1 cellular context compared by ENCODE assay signal in the genomic region with DNA sequence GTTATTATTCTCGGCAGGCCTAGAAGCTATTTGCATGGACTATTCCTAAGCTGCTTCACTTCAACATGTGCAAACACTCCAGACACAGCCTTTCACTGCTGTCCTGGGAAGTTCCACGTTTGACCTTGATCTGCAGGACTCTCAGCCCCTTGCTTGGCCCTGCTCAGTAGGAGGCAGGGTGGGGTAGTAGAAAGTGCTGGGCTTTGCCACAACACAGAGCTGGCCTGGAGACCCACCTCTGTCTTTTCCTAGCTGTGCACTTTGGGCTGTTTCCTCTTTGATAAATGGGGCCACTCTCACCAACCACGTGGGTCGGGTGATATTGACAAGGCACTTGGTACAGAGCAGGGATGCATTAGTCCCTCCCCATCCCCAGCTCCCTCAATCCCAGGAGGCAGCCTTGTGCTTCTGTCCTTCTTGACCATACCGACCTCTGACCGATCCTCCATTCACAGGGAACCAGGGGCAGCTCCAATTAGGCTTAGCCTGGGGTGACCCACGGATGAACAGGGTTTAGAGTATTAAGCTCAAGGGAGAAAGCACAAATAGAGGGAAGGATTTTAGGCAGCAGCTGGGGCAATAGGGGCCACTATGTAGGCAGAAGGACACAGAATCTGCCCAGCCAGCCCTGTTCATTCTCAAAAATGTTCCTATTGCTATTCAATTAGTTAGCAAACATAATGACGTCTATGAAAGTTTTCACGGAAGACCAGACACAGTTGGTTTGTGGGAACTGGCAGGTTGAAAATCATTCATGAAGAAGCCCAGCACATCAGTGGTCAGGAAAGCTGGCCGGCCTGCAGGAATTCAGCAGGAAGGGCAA.
TF ChIP-seq lines count a peak whose summit lies in the region.

No MANE protein-coding gene starts in this region.

TF ChIP-seq in HepG2, 621 proteins besides CTCF, POLR2A, EP300 and RAD21 (continued from another document and continues in another):
- TF ChIP-seq USF2 (IDR thresholded peaks at IDR 0.05; ENCODE audit: low read depth, low read length) (peak; percentile 11; the same call in 1 of the 2 replicates), USF2 (CRISPR knock-in tag; IDR thresholded peaks at IDR 0.05; ENCODE audit: borderline replicate concordance) (peak; percentile 22; the same call in 1 of the 2 replicates), IKZF4 (CRISPR knock-in tag; IDR thresholded peaks at IDR 0.05; ENCODE audit: borderline replicate concordance, low read depth, not compliant biosample characterization) (no peak), MBNL3 (CRISPR knock-in tag; conservative IDR thresholded peaks at IDR 0.05) (no peak), ZNF136 (CRISPR knock-in tag; IDR thresholded peaks at IDR 0.05; ENCODE audit: low read depth) (0 out of 2 replicates have a peak, but pooled peaks have one; percentile 77), ZNF296 (CRISPR knock-in tag; conservative IDR thresholded peaks at IDR 0.05) (no peak), FOSL2 (CRISPR knock-in tag; IDR thresholded peaks at IDR 0.05) (0 out of 2 replicates have a peak, but pooled peaks have one; percentile 21), NKX3-1 (CRISPR knock-in tag; IDR thresholded peaks at IDR 0.05) (no peak), ZC3H4 (CRISPR knock-in tag; IDR thresholded peaks at IDR 0.05; ENCODE audit: borderline replicate concordance) (no peak), ZSCAN31 (CRISPR knock-in tag; IDR thresholded peaks at IDR 0.05; ENCODE audit: low read depth) (no peak), HNRNPUL1 (IDR thresholded peaks at IDR 0.05; ENCODE audit: low read depth, low read length) (no peak), GABPA (IDR thresholded peaks at IDR 0.05; ENCODE audit: low read depth, low read length) (no peak), GABPA (CRISPR knock-in tag; IDR thresholded peaks at IDR 0.05; ENCODE audit: low read depth) (no peak), FOXK1 (CRISPR knock-in tag; IDR thresholded peaks at IDR 0.05; ENCODE audit: borderline replicate concordance, low read depth) (peak; percentile 29; the same call in 1 of the 2 replicates), ZNF83 (CRISPR knock-in tag; IDR thresholded peaks at IDR 0.05; ENCODE audit: borderline replicate concordance) (no peak), NONO (IDR thresholded peaks at IDR 0.05) (no peak), NONO (CRISPR knock-in tag; conservative IDR thresholded peaks at IDR 0.05) (0 out of 2 replicates have a peak, but pooled peaks have one; percentile 44), SNRNP70 (IDR thresholded peaks at IDR 0.05; ENCODE audit: low read depth, low read length) (no peak), RCOR2 (CRISPR knock-in tag; IDR thresholded peaks at IDR 0.05) (0 out of 2 replicates have a peak, but pooled peaks have one; percentile 58), TFDP2 (CRISPR knock-in tag; IDR thresholded peaks at IDR 0.05) (peak; percentile 30; the same call in 1 of the 2 replicates), ZNF556 (CRISPR knock-in tag; IDR thresholded peaks at IDR 0.05; ENCODE audit: borderline replicate concordance) (peak; percentile 10; the same call in 1 of the 2 replicates), HNRNPLL (IDR thresholded peaks at IDR 0.05; ENCODE audit: low read depth, low read length, poor library complexity, severe bottlenecking) (no peak), AHR (CRISPR knock-in tag; IDR thresholded peaks at IDR 0.05) (no peak), ZNF460 (CRISPR knock-in tag; IDR thresholded peaks at IDR 0.05; ENCODE audit: borderline replicate concordance) (no peak), GATAD1 (CRISPR knock-in tag; IDR thresholded peaks at IDR 0.05) (no peak), ZNF12 (CRISPR knock-in tag; IDR thresholded peaks at IDR 0.05) (no peak), ZNF354B (CRISPR knock-in tag; IDR thresholded peaks at IDR 0.05) (no peak), PAF1 (CRISPR knock-in tag; IDR thresholded peaks at IDR 0.05) (no peak), TCF7L2 (IDR thresholded peaks at IDR 0.05; ENCODE audit: low read depth, low read length) (no peak), ZNF629 (CRISPR knock-in tag; conservative IDR thresholded peaks at IDR 0.05) (peak; percentile 29; the same call in 1 of the 2 replicates), MYNN (CRISPR knock-in tag; IDR thresholded peaks at IDR 0.05; ENCODE audit: low read depth) (no peak), DR1 (CRISPR knock-in tag; IDR thresholded peaks at IDR 0.05) (peak; percentile 20; the same call in 1 of the 2 replicates), ZNF547 (CRISPR knock-in tag; IDR thresholded peaks at IDR 0.05) (no peak), ATF2 (CRISPR knock-in tag; IDR thresholded peaks at IDR 0.05) (peak; percentile 64), MYC (CRISPR knock-in tag; IDR thresholded peaks at IDR 0.05; ENCODE audit: borderline replicate concordance) (peak; percentile 75; the same call in 1 of the 2 replicates), TARDBP (CRISPR knock-in tag; IDR thresholded peaks at IDR 0.05) (no peak; the same call in 1 of the 2 replicates), TMF1 (CRISPR knock-in tag; IDR thresholded peaks at IDR 0.05; ENCODE audit: low read depth) (no peak), BRD4 (CRISPR knock-in tag; IDR thresholded peaks at IDR 0.05) (no peak), KDM6A (CRISPR knock-in tag; IDR thresholded peaks at IDR 0.05; ENCODE audit: low read depth) (peak; percentile 33; the same call in 1 of the 2 replicates), BCL6 (CRISPR knock-in tag; IDR thresholded peaks at IDR 0.05) (peak; percentile 77), SNAPC5 (CRISPR knock-in tag; IDR thresholded peaks at IDR 0.05; ENCODE audit: borderline replicate concordance) (no peak), ARNTL (CRISPR knock-in tag; IDR thresholded peaks at IDR 0.05) (peak; percentile 35; the same call in 1 of the 2 replicates), ZNF549 (CRISPR knock-in tag; IDR thresholded peaks at IDR 0.05) (no peak)
- TF ChIP-seq, protein P1, sequence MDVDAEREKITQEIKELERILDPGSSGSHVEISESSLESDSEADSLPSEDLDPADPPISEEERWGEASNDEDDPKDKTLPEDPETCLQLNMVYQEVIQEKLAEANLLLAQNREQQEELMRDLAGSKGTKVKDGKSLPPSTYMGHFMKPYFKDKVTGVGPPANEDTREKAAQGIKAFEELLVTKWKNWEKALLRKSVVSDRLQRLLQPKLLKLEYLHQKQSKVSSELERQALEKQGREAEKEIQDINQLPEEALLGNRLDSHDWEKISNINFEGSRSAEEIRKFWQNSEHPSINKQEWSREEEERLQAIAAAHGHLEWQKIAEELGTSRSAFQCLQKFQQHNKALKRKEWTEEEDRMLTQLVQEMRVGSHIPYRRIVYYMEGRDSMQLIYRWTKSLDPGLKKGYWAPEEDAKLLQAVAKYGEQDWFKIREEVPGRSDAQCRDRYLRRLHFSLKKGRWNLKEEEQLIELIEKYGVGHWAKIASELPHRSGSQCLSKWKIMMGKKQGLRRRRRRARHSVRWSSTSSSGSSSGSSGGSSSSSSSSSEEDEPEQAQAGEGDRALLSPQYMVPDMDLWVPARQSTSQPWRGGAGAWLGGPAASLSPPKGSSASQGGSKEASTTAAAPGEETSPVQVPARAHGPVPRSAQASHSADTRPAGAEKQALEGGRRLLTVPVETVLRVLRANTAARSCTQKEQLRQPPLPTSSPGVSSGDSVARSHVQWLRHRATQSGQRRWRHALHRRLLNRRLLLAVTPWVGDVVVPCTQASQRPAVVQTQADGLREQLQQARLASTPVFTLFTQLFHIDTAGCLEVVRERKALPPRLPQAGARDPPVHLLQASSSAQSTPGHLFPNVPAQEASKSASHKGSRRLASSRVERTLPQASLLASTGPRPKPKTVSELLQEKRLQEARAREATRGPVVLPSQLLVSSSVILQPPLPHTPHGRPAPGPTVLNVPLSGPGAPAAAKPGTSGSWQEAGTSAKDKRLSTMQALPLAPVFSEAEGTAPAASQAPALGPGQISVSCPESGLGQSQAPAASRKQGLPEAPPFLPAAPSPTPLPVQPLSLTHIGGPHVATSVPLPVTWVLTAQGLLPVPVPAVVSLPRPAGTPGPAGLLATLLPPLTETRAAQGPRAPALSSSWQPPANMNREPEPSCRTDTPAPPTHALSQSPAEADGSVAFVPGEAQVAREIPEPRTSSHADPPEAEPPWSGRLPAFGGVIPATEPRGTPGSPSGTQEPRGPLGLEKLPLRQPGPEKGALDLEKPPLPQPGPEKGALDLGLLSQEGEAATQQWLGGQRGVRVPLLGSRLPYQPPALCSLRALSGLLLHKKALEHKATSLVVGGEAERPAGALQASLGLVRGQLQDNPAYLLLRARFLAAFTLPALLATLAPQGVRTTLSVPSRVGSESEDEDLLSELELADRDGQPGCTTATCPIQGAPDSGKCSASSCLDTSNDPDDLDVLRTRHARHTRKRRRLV (CRISPR knock-in tag; IDR thresholded peaks at IDR 0.05): no peak
- TF ChIP-seq, protein P2, sequence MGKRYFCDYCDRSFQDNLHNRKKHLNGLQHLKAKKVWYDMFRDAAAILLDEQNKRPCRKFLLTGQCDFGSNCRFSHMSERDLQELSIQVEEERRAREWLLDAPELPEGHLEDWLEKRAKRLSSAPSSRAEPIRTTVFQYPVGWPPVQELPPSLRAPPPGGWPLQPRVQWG (CRISPR knock-in tag; IDR thresholded peaks at IDR 0.05; ENCODE audit: borderline replicate concordance, low read depth): no peak
- TF ChIP-seq, protein P3, sequence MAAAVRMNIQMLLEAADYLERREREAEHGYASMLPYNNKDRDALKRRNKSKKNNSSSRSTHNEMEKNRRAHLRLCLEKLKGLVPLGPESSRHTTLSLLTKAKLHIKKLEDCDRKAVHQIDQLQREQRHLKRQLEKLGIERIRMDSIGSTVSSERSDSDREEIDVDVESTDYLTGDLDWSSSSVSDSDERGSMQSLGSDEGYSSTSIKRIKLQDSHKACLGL (CRISPR knock-in tag; IDR thresholded peaks at IDR 0.05): peak; percentile 39; the same call in 1 of the 2 replicates
- TF ChIP-seq, protein P4, sequence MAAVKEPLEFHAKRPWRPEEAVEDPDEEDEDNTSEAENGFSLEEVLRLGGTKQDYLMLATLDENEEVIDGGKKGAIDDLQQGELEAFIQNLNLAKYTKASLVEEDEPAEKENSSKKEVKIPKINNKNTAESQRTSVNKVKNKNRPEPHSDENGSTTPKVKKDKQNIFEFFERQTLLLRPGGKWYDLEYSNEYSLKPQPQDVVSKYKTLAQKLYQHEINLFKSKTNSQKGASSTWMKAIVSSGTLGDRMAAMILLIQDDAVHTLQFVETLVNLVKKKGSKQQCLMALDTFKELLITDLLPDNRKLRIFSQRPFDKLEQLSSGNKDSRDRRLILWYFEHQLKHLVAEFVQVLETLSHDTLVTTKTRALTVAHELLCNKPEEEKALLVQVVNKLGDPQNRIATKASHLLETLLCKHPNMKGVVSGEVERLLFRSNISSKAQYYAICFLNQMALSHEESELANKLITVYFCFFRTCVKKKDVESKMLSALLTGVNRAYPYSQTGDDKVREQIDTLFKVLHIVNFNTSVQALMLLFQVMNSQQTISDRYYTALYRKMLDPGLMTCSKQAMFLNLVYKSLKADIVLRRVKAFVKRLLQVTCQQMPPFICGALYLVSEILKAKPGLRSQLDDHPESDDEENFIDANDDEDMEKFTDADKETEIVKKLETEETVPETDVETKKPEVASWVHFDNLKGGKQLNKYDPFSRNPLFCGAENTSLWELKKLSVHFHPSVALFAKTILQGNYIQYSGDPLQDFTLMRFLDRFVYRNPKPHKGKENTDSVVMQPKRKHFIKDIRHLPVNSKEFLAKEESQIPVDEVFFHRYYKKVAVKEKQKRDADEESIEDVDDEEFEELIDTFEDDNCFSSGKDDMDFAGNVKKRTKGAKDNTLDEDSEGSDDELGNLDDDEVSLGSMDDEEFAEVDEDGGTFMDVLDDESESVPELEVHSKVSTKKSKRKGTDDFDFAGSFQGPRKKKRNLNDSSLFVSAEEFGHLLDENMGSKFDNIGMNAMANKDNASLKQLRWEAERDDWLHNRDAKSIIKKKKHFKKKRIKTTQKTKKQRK (IDR thresholded peaks at IDR 0.05; ENCODE audit: low read length): no peak
- TF ChIP-seq, protein P5, sequence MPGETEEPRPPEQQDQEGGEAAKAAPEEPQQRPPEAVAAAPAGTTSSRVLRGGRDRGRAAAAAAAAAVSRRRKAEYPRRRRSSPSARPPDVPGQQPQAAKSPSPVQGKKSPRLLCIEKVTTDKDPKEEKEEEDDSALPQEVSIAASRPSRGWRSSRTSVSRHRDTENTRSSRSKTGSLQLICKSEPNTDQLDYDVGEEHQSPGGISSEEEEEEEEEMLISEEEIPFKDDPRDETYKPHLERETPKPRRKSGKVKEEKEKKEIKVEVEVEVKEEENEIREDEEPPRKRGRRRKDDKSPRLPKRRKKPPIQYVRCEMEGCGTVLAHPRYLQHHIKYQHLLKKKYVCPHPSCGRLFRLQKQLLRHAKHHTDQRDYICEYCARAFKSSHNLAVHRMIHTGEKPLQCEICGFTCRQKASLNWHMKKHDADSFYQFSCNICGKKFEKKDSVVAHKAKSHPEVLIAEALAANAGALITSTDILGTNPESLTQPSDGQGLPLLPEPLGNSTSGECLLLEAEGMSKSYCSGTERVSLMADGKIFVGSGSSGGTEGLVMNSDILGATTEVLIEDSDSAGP (CRISPR knock-in tag; IDR thresholded peaks at IDR 0.05; ENCODE audit: borderline replicate concordance): no peak; the same call in 1 of the 2 replicates
